In the genomic region with DNA sequence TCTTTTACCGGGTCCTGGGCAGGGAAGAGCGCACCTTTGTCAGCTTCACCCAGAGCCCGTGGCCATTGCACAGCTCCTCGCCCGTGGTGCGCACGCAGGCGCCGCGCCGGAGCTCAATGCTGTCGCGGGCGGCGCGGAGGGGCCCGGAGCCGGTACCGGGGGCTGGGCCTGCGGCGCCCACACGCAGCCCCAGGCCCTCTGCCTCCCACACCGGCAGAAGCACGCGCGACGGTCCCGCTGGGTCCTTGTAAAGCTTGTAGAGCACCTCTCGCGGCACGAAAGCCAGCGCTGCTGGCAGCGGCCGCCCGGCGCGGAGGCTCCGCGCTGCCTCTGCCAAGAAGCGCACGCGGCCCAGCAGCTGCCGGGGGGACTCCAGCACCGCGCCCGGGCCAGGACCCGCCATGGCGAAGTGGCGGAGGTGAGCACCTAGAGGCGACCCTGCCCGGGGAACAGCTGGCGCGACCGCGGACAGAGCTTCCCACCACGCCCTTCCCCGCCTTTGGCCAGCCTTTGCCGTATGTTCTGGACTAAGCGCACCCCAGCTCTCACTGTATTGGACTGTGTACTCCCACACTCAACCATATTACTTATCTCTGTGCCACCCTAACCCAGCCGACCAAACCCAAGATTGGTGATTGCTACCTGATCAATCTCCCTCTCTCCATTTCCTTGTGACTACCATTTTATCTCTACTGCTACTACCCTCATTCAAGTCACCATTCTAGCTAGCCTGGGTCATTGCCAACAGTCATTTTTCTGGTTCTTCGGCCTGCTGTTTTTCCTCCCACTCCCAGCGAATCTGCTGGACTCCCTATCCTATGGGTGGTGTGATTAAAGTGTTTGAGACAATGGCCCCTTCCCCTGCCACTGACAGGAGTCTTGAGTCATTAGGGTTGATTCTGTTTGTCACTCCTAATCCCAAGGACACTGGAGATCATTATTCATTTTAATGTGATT, we compare ENCODE assay signal across 8 cellular contexts. TPM values are rescaled to one million over a fixed set of nuclear protein-coding genes. Genes with fewer than 3 reads are reported as not detected.
DNase-seq lines count a peak whose midpoint lies in the region; ATAC-seq and TF ChIP-seq lines count a peak whose summit lies in the region.

HECTD3 (minus strand) TSS at position 470 of the 957 bp plus-strand sequence; CDS start at position 403, 67 bp downstream.

- WGBS in lower leg skin, 2 donors, result 2% methylated on average over 12 to 33 of the region's 62 CpGs

- H3K9me3 ChIP-seq in duodenal mucosa (ENCODE audit: control insufficient read depth in 1 of 2, low read length in 2 of 2), result no peaks in the 10 kb centered on the region

- H3K27ac ChIP-seq in C4-2B, result peak within 1 kb of the TSS; percentile 81
- peak within 1 kb of the TSS; percentile 82 for H3K27ac ChIP-seq in duodenal mucosa (ENCODE audit: low read depth, low read length)

- H3K9ac ChIP-seq in duodenal mucosa (ENCODE audit: low read depth in 1 of 2, low read length in 2 of 2), result peak within 1 kb of the TSS; percentile 80

- DNase-seq in NCI-H748 treated with DMSO at 0.1 percent for 48 hours (lab: John Stamatoyannopoulos, UW) (peak; percentile 86), lower leg skin (ENCODE audit: low spot score in 2 of 2) (peak; percentile 78 to 95)
- DNase-seq in activated CD4-positive, alpha-beta T cell treated with anti-CD3 and anti-CD28 coated beads, Interleukin-2, amount 50 U/mL, for 48 hours, result peak; percentile 73 to 81
- peak; percentile 51 to 66 for DNase-seq in stimulated activated CD4-positive, alpha-beta T cell treated with anti-CD3 and anti-CD28 coated beads, Interleukin-4, amount 100 ng/mL, for 48 hours (ENCODE audit: low read depth in 2 of 2)

- no peak for TF ChIP-seq POLR2A in lower leg skin (IDR thresholded peaks at IDR 0.05)

- no peaks in the 10 kb centered on the region for H3K27me3 ChIP-seq in duodenal mucosa (ENCODE audit: control insufficient read depth in 1 of 2, insufficient read depth in 2 of 2, low read length in 2 of 2)

- peak; percentile 69 for ATAC-seq in GM19328 (IDR thresholded peaks at IDR 0.05; ENCODE audit: unreplicated experiment)
- ATAC-seq in HG03520 (IDR thresholded peaks at IDR 0.05; ENCODE audit: unreplicated experiment), result peak; percentile 50

- peak within 1 kb of the TSS; percentile 90 to 92 for H3K4me3 ChIP-seq in duodenal mucosa (ENCODE audit: low read depth in 1 of 2, low read length in 2 of 2)
- peak within 1 kb of the TSS; percentile 92 for H3K4me3 ChIP-seq in lower leg skin (ENCODE audit: low read depth, poor library complexity, severe bottlenecking)

- TF ChIP-seq CTCF in C4-2B (conservative IDR thresholded peaks at IDR 0.05) (no peak), lower leg skin (IDR thresholded peaks at IDR 0.05) (no peak)

- H3K4me1 ChIP-seq in duodenal mucosa (ENCODE audit: control insufficient read depth in 1 of 2, insufficient read depth in 2 of 2, low read length in 2 of 2), result peaks cover 23 to 34% of the 10 kb centered on the region in 2 donors

- peaks cover 39 to 43% of the 10 kb centered on the region in 2 donors for H3K36me3 ChIP-seq in duodenal mucosa (ENCODE audit: control insufficient read depth in 1 of 2, insufficient read depth in 2 of 2, low read length in 2 of 2)

- intact Hi-C loops in lower leg skin (cut with DNase I; ENCODE audit: low total_unique reads), result loop anchor here (5.0 to 10.0 kb wide), 2 partner anchors 291 to 564 kb away; no protein-coding TSS in a partner anchor

RNA-seq across cellular contexts. Expression of gene HECTD3, which starts in this region (rescaled TPM):
- 10 to 100 TPM; 40.3 to 97.5 (median 48.1) TPM for total RNA-seq in lower leg skin

Comparison
In these comparisons a context has a peak if more than half of its experiments do, and no peak if none do; other contexts are left out.
1. Peak in every context shown above with its lines: DNase-seq, ATAC-seq, H3K4me3 ChIP-seq and H3K27ac ChIP-seq.